ENCODE assay signal across 29 cellular contexts in genomic region chr10:129500617-129501339, GRCh38.
"Had no signal": no experiment of that assay in that cellular context is flagged by ENCODE, and none has a peak within 500 bp of the region (broad histone marks: within the 10 kb centered on the region; RNA-seq: fewer than 3 reads in every experiment).

No MANE protein-coding gene starts in this region.

- H3K27me3 ChIP-seq: brain microvascular endothelial cell, gastrocnemius medialis, ovary, thyroid gland, upper lobe of right lung had no signal

- H3K36me3 ChIP-seq: brain microvascular endothelial cell, gastrocnemius medialis, ovary, thyroid gland, upper lobe of right lung had no signal

- H3K9me3 ChIP-seq: gastrocnemius medialis, ovary, thyroid gland, upper lobe of right lung had no signal

- H3K4me3 ChIP-seq: gastrocnemius medialis, ovary, skin epidermis, thyroid gland, upper lobe of right lung had no signal

- H3K27me3 Mint-ChIP-seq: activated naive CD4-positive, alpha-beta T cell treated with anti-CD3 and anti-CD28 coated beads, Interleukin-2, amount 10 ng/mL, durations not matched to agents 7 days and 5 days; activated naive CD8-positive, alpha-beta T cell treated with anti-CD3 and anti-CD28 coated beads, Interleukin-2, amount 10 ng/mL, durations not matched to agents 7 days and 5 days; naive B cell; progenitor cell of endocrine pancreas; stimulated activated naive CD8-positive, alpha-beta T cell treated with anti-CD3 and anti-CD28 coated beads, Interleukin-15, amount 100 ng/mL, for 72 hours had no signal

- H3K36me3 Mint-ChIP-seq: stimulated activated effector memory CD8-positive, alpha-beta T cell treated with anti-CD3 and anti-CD28 coated beads, Interleukin-12 subunit alpha, Interleukin-12 subunit beta, amount 100 ng/mL, for 72 hours had no signal

- H3K4me1 Mint-ChIP-seq: activated naive CD4-positive, alpha-beta T cell treated with anti-CD3 and anti-CD28 coated beads, Interleukin-2, amount 10 ng/mL, durations not matched to agents 7 days and 5 days; activated naive CD8-positive, alpha-beta T cell treated with anti-CD3 and anti-CD28 coated beads, Interleukin-2, amount 10 ng/mL, durations not matched to agents 7 days and 5 days had no signal

- H3K27ac ChIP-seq: brain microvascular endothelial cell, gastrocnemius medialis, ovary, skin epidermis, thyroid gland, upper lobe of right lung had no signal

- H3K4me1 ChIP-seq: thyroid gland, upper lobe of right lung had no signal

- H3K27ac Mint-ChIP-seq: activated naive CD4-positive, alpha-beta T cell treated with anti-CD3 and anti-CD28 coated beads, Interleukin-2, amount 10 ng/mL, durations not matched to agents 7 days and 5 days; activated naive CD8-positive, alpha-beta T cell treated with anti-CD3 and anti-CD28 coated beads, Interleukin-2, amount 10 ng/mL, durations not matched to agents 7 days and 5 days; mesothelial cell of epicardium; progenitor cell of endocrine pancreas; stimulated activated effector memory CD8-positive, alpha-beta T cell treated with anti-CD3 and anti-CD28 coated beads, Interleukin-12 subunit alpha, Interleukin-12 subunit beta, amount 100 ng/mL, for 72 hours; stimulated activated naive CD8-positive, alpha-beta T cell treated with anti-CD3 and anti-CD28 coated beads, Interleukin-15, amount 100 ng/mL, for 72 hours had no signal

- FAIRE-seq: astrocyte, endothelial cell of umbilical vein, keratinocyte had no signal

- ATAC-seq: gastrocnemius medialis; left cardiac atrium; sciatic nerve; stimulated activated effector memory CD8-positive, alpha-beta T cell treated with anti-CD3 and anti-CD28 coated beads, Interleukin-12 subunit alpha, Interleukin-12 subunit beta, amount 100 ng/mL, for 72 hours; stimulated activated naive CD8-positive, alpha-beta T cell treated with anti-CD3 and anti-CD28 coated beads, Interleukin-15, amount 100 ng/mL, for 72 hours had no signal

- H3K4me3 Mint-ChIP-seq: activated naive CD4-positive, alpha-beta T cell treated with anti-CD3 and anti-CD28 coated beads, Interleukin-2, amount 10 ng/mL, durations not matched to agents 7 days and 5 days; activated naive CD8-positive, alpha-beta T cell treated with anti-CD3 and anti-CD28 coated beads, Interleukin-2, amount 10 ng/mL, durations not matched to agents 7 days and 5 days; mesothelial cell of epicardium; naive B cell; stimulated activated effector memory CD8-positive, alpha-beta T cell treated with anti-CD3 and anti-CD28 coated beads, Interleukin-12 subunit alpha, Interleukin-12 subunit beta, amount 100 ng/mL, for 72 hours; stimulated activated naive CD8-positive, alpha-beta T cell treated with anti-CD3 and anti-CD28 coated beads, Interleukin-15, amount 100 ng/mL, for 72 hours had no signal

- DNase-seq: activated CD4-positive, alpha-beta T cell treated with anti-CD3 and anti-CD28 coated beads for 48 hours; activated CD4-positive, alpha-beta T cell treated with anti-CD3 and anti-CD28 coated beads, Interleukin-2, amount 50 U/mL, for 48 hours; activated CD8-positive, alpha-beta memory T cell treated with anti-CD3 and anti-CD28 coated beads, Interleukin-2, amount 50 U/mL, for 4 hours; activated gamma-delta T cell; activated naive CD4-positive, alpha-beta T cell treated with anti-CD3 and anti-CD28 coated beads, Interleukin-2, amount 10 ng/mL, durations not matched to agents 7 days and 5 days; activated naive CD8-positive, alpha-beta T cell treated with anti-CD3 and anti-CD28 coated beads, Interleukin-2, amount 10 ng/mL, durations not matched to agents 7 days and 5 days; activated T-cell treated with anti-CD3 and anti-CD28 coated beads, Interleukin-2, amount 50 U/mL, for 1 hour; brain microvascular endothelial cell; caudate nucleus; cortex of kidney; gastrocnemius medialis; glutamatergic neuron; hippocampal formation; left cardiac atrium; ovary; stimulated activated CD4-positive, alpha-beta T cell treated with anti-CD3 and anti-CD28 coated beads, Interleukin-4, amount 100 ng/mL, for 24 hours; stimulated activated naive CD8-positive, alpha-beta T cell treated with anti-CD3 and anti-CD28 coated beads, Interleukin-15, amount 100 ng/mL, for 72 hours; substantia nigra; thyroid gland; upper lobe of right lung had no signal
